In genomic region chr11:62752994-62753735, GRCh38 we compare ENCODE assay signal across 1 cellular context.
TF ChIP-seq lines count a peak whose summit lies in the region.

No MANE protein-coding gene starts in this region.

TF ChIP-seq in GM12878, 131 proteins besides CTCF, POLR2A, EP300 and RAD21:
- TF ChIP-seq WRNIP1 (IDR thresholded peaks at IDR 0.05; ENCODE audit: borderline replicate concordance, low read depth, low read length) (no peak), CBFB (IDR thresholded peaks at IDR 0.05; ENCODE audit: low read depth) (no peak), SMC3 (IDR thresholded peaks at IDR 0.05; ENCODE audit: borderline replicate concordance, low read length) (no peak), POU2F2 (IDR thresholded peaks at IDR 0.05; ENCODE audit: borderline replicate concordance, low read depth, low read length) (no peak), JUND (IDR thresholded peaks at IDR 0.05; ENCODE audit: low read depth, low read length) (no peak), ZBED1 (IDR thresholded peaks at IDR 0.05; ENCODE audit: borderline replicate concordance) (no peak), FOS (IDR thresholded peaks at IDR 0.05; ENCODE audit: borderline replicate concordance, extremely low read depth, insufficient read length) (no peak), PAX5 (IDR thresholded peaks at IDR 0.05; ENCODE audit: borderline replicate concordance, low read depth, low read length) (no peak), ZBTB11 (CRISPR knock-in tag; IDR thresholded peaks at IDR 0.05) (no peak), POLR2AphosphoS5 (IDR thresholded peaks at IDR 0.05; ENCODE audit: low read length) (no peak), ZNF274 (IDR thresholded peaks at IDR 0.05; ENCODE audit: insufficient read depth, insufficient read length) (no peak), TBL1XR1 (IDR thresholded peaks at IDR 0.05; ENCODE audit: low read depth, low read length) (no peak), RBBP5 (conservative IDR thresholded peaks at IDR 0.05) (no peak), KLF5 (IDR thresholded peaks at IDR 0.05; ENCODE audit: partially characterized antibody) (no peak), ESRRA (IDR thresholded peaks at IDR 0.05; ENCODE audit: low read length) (no peak), CREB1 (IDR thresholded peaks at IDR 0.05; ENCODE audit: low read depth) (no peak)
